Comparison of ENCODE assay signal across 23 cellular contexts in genomic region chr6:167453082-167453446, GRCh38.
DNase-seq lines count a peak whose midpoint lies in the region; ATAC-seq, FAIRE-seq and TF ChIP-seq lines count a peak whose summit lies in the region.
"Had no signal": no experiment of that assay in that cellular context is flagged by ENCODE, and none has a peak within 500 bp of the region (broad histone marks: within the 10 kb centered on the region; RNA-seq: fewer than 3 reads in every experiment).

No MANE protein-coding gene starts in this region.

- POLR2A ChIA-PET in HepG2 (lab: Yijun Ruan, JAX) = no interaction called here
- POLR2A ChIA-PET in GM12878 (lab: Charles Lee) = no interaction called here
- POLR2A ChIA-PET in H1 (lab: Charles Lee; ENCODE audit: partially characterized antibody) = no interaction called here
- POLR2A ChIA-PET in activated CD4-positive, alpha-beta T cell treated with anti-CD3 and anti-CD28 coated beads for 36 hours (lab: Charles Lee) = no interaction called here

- FAIRE-seq in HepG2 (lab: Jason Lieb, UNC) (no peak), GM12878 (lab: Jason Lieb, UNC) (no peak), H1 (lab: Jason Lieb, UNC) (no peak)
- FAIRE-seq: A549, D721Med, G401.6, GM12892, GM18507 had no signal

- WGBS in HepG2 (ENCODE audit: low lambda C conversion rate) = 47% methylated on average over 4 of the region's 4 CpGs
- 93% methylated on average over 4 of the region's 4 CpGs for WGBS in right lobe of liver (ENCODE audit: insufficient coverage, low coverage, low lambda C conversion rate, missing lambda C conversion rate)
- WGBS in GM12878 (ENCODE audit: insufficient coverage, insufficient replicate concordance, low lambda C conversion rate, missing lambda C conversion rate) = 45% methylated on average over 4 of the region's 4 CpGs
- WGBS in H1 (ENCODE audit: extremely low coverage in 1 of 2, insufficient coverage in 1 of 2, insufficient read length in 1 of 2, insufficient replicate concordance in 2 of 2, low coverage in 1 of 2, low lambda C conversion rate in 2 of 2, missing lambda C conversion rate in 1 of 2), 2 experiments = 89 to 100% methylated on average over 2 to 4 of the region's 4 CpGs
- WGBS in ovary, 3 donors = 92 to 93% (median 93%) methylated on average over 4 of the region's 4 CpGs

- H4K5ac ChIP-seq in H1 (ENCODE audit: insufficient read length, low read depth, low read length) = no peak overlapping the region

- H3K36me3 ChIP-seq in HepG2 (replicated peaks in 1 of 2; ENCODE audit: control insufficient read depth in 1 of 2, insufficient read depth in 2 of 2, low read length in 2 of 2) (no peaks in the 10 kb centered on the region), right lobe of liver (no peaks in the 10 kb centered on the region), GM12878 (ENCODE audit: control insufficient read depth in 2 of 2, insufficient read depth in 2 of 2, low read length in 1 of 2) (no peaks in the 10 kb centered on the region), H1 (ENCODE audit: control insufficient read depth in 2 of 4, insufficient read depth in 4 of 4, low read length in 3 of 4) (no peaks in the 10 kb centered on the region), ovary (no peaks in the 10 kb centered on the region)
- H3K36me3 ChIP-seq: BLaER1 treated with 17β-estradiol and CSF1 and Interleukin-3, amounts not matched to agents 10 nM and 100 nM had no signal

- H3K23me2 ChIP-seq in H1 (ENCODE audit: low read depth, low read length) = peaks cover 9% of the 10 kb centered on the region; the same call in 1 of the 2 replicates

- intact Hi-C loops in HepG2 (cut with micrococcal nuclease; ENCODE audit: unreplicated experiment) (no loop called here), right lobe of liver (cut with DNase I) (no loop called here), GM12878 (cut with micrococcal nuclease; ENCODE audit: unreplicated experiment) (no loop called here), ovary (cut with DNase I) (no loop called here)
- intact Hi-C loops in activated CD4-positive, alpha-beta T cell treated with anti-CD3 and anti-CD28 coated beads for 36 hours (cut with DNase I, micrococcal nuclease) = no loop called here

- H2BK12ac ChIP-seq in H1 (ENCODE audit: low read depth, low read length) = no peak overlapping the region

- H2BK15ac ChIP-seq in H1 (ENCODE audit: low read length) = no peak overlapping the region

- peak overlapping the region; percentile 75 for H2BK20ac ChIP-seq in H1 (ENCODE audit: low read length)

- no peaks in the 10 kb centered on the region for H3K36me3 Mint-ChIP-seq in activated CD4-positive, alpha-beta T cell treated with anti-CD3 and anti-CD28 coated beads for 36 hours (ENCODE audit: low read depth)
- H3K36me3 Mint-ChIP-seq: CD8-positive, alpha-beta T cell had no signal

- SMC1A ChIA-PET in GM12878 (lab: Charles Lee; ENCODE audit: uncharacterized antibody, unreplicated experiment) = no interaction called here

- H4K20me1 ChIP-seq in HepG2 (ENCODE audit: insufficient read depth, low read length) = no peaks in the 10 kb centered on the region
- no peaks in the 10 kb centered on the region for H4K20me1 ChIP-seq in GM12878 (ENCODE audit: control insufficient read depth, insufficient read depth)
- no peaks in the 10 kb centered on the region for H4K20me1 ChIP-seq in H1 (replicated peaks in 1 of 2; ENCODE audit: control insufficient read depth in 1 of 2, insufficient read depth in 2 of 2, low read length in 2 of 2)
- H4K20me1 ChIP-seq: BLaER1 treated with 17β-estradiol and CSF1 and Interleukin-3, amounts not matched to agents 10 nM and 100 nM had no signal

- no peak overlapping the region for H3K27ac ChIP-seq in HepG2 (ENCODE audit: extremely low read length, insufficient read depth, low read length)
- H3K27ac ChIP-seq in right lobe of liver = no peak overlapping the region
- no peak overlapping the region for H3K27ac ChIP-seq in GM12878 (ENCODE audit: control insufficient read depth, insufficient read depth)
- H3K27ac ChIP-seq in H1 (ENCODE audit: low read depth, low read length) = no peak overlapping the region
- H3K27ac ChIP-seq in ovary = no peak overlapping the region
- H3K27ac ChIP-seq: 22Rv1; A549; BLaER1 treated with 17β-estradiol and CSF1 and Interleukin-3, amounts not matched to agents 10 nM and 100 nM; C4-2B had no signal

- no peak overlapping the region for H2BK5ac ChIP-seq in H1 (ENCODE audit: low read depth, low read length)

- H3K9me3 ChIP-seq in HepG2 (ENCODE audit: low read length) (no peaks in the 10 kb centered on the region), right lobe of liver (no peaks in the 10 kb centered on the region), GM12878 (replicated peaks; ENCODE audit: control insufficient read depth, insufficient read depth, low read length) (no peaks in the 10 kb centered on the region), H1 (ENCODE audit: insufficient read depth in 2 of 2, low read depth in 1 of 2, low read length in 1 of 2) (no peaks in the 10 kb centered on the region), ovary (no peaks in the 10 kb centered on the region)
- H3K9me3 ChIP-seq: A549, Caco-2 had no signal

- no TSS peak for BruUV-seq in HepG2 (replicated peaks; lab: Mats Ljungman, UMichigan)
- BruUV-seq in GM12878 (replicated peaks; lab: Mats Ljungman, UMichigan) = no TSS peak

- H3K9me3 Mint-ChIP-seq in activated CD4-positive, alpha-beta T cell treated with anti-CD3 and anti-CD28 coated beads for 36 hours (ENCODE audit: low read depth) = peaks cover 2% of the 10 kb centered on the region
- H3K9me3 Mint-ChIP-seq: CD4-positive, alpha-beta T cell; CD8-positive, alpha-beta T cell had no signal

- H3K56ac ChIP-seq in H1 (replicated peaks; ENCODE audit: insufficient read length, low read depth, low read length) = no peak overlapping the region

- no peak overlapping the region for H2AFZ ChIP-seq in HepG2 (ENCODE audit: low read length)
- no peak overlapping the region for H2AFZ ChIP-seq in GM12878 (ENCODE audit: control insufficient read depth, low read depth, low read length)
- no peak overlapping the region for H2AFZ ChIP-seq in H1 (ENCODE audit: low read length)

- H3K79me2 ChIP-seq in HepG2 (ENCODE audit: insufficient read depth, low read length) (no peaks in the 10 kb centered on the region), GM12878 (ENCODE audit: control insufficient read depth, insufficient read depth, low read length) (no peaks in the 10 kb centered on the region), H1 (ENCODE audit: control insufficient read depth in 1 of 2, insufficient read depth in 2 of 2, low read length in 2 of 2) (no peaks in the 10 kb centered on the region)

- H3K79me1 ChIP-seq in H1 (ENCODE audit: low read depth, low read length) = no peaks in the 10 kb centered on the region

- H3K4me1 ChIP-seq in HepG2 (ENCODE audit: insufficient read depth, low read length) (no peaks in the 10 kb centered on the region), right lobe of liver (no peaks in the 10 kb centered on the region), GM12878 (ENCODE audit: control insufficient read depth, insufficient read depth, low read length) (no peaks in the 10 kb centered on the region), H1 (replicated peaks in 1 of 4; ENCODE audit: control insufficient read depth in 3 of 4, insufficient read depth in 4 of 4, low read length in 3 of 4) (peaks cover 0 to 5% (median 1%) of the 10 kb centered on the region in 4 experiments; a peak in 3 of 7 replicates), ovary (ENCODE audit: insufficient read depth) (no peaks in the 10 kb centered on the region)
- H3K4me1 ChIP-seq: A549; BLaER1 treated with 17β-estradiol and CSF1 and Interleukin-3, amounts not matched to agents 10 nM and 100 nM; Caco-2 had no signal

- no peak overlapping the region for H3K4me3 ChIP-seq in HepG2 (replicated peaks in 1 of 3; ENCODE audit: insufficient read depth in 1 of 3, low read depth in 2 of 3, low read length in 3 of 3)
- no peak overlapping the region for H3K4me3 ChIP-seq in right lobe of liver
- no peak overlapping the region for H3K4me3 ChIP-seq in GM12878
- no peak overlapping the region for H3K4me3 ChIP-seq in H1 (ENCODE audit: extremely low read depth in 1 of 4, insufficient read depth in 2 of 4, low read depth in 3 of 4, low read length in 4 of 4)
- no peak overlapping the region for H3K4me3 ChIP-seq in ovary
- H3K4me3 ChIP-seq: A549; BLaER1 treated with 17β-estradiol and CSF1 and Interleukin-3, amounts not matched to agents 10 nM and 100 nM had no signal

- no peaks in the 10 kb centered on the region for H3K4me1 Mint-ChIP-seq in activated CD4-positive, alpha-beta T cell treated with anti-CD3 and anti-CD28 coated beads for 36 hours
- H3K4me1 Mint-ChIP-seq: B cell had no signal

- no peak for DNase-seq in HepG2 (ENCODE audit: low spot score)
- no peak for DNase-seq in right lobe of liver
- DNase-seq in GM12878 (ENCODE audit: low read depth, low spot score) = no peak
- DNase-seq in H1 (ENCODE audit: low read depth in 1 of 2, low spot score in 2 of 2) = no peak
- DNase-seq in ovary = no peak
- DNase-seq in NCI-H774 (lab: John Stamatoyannopoulos, UW) = no peak
- DNase-seq in activated CD4-positive, alpha-beta T cell treated with anti-CD3 and anti-CD28 coated beads for 36 hours = no peak
- DNase-seq: AML-193; Caco-2; Calu3; CD4-positive, alpha-beta T cell; CD8-positive, alpha-beta T cell; DMS79 treated with DMSO at 0.1 percent for 48 hours; GF-D8 had no signal

- TF ChIP-seq CTCF in HepG2 (CRISPR knock-in tag; IDR thresholded peaks at IDR 0.05) (no peak), right lobe of liver (IDR thresholded peaks at IDR 0.05) (no peak), GM12878 (IDR thresholded peaks at IDR 0.05 in 2 of 3, conservative IDR thresholded peaks at IDR 0.05 in 1 of 3; ENCODE audit: control insufficient read depth in 2 of 3, extremely low read depth in 1 of 3, insufficient read depth in 1 of 3, low read depth in 3 of 3, low read length in 3 of 3) (no peak), H1 (IDR thresholded peaks at IDR 0.05; ENCODE audit: control extremely low read depth in 1 of 3, insufficient read depth in 1 of 3, low read depth in 1 of 3, low read length in 3 of 3) (no peak), ovary (IDR thresholded peaks at IDR 0.05) (no peak)

- TF ChIP-seq POLR2A in HepG2 (IDR thresholded peaks at IDR 0.05; ENCODE audit: insufficient read depth in 1 of 2, low read depth in 2 of 2, low read length in 2 of 2) = no peak
- no peak for TF ChIP-seq POLR2A in right lobe of liver (IDR thresholded peaks at IDR 0.05)
- TF ChIP-seq POLR2A in GM12878 (IDR thresholded peaks at IDR 0.05; ENCODE audit: low read depth, low read length) = no peak
- no peak for TF ChIP-seq POLR2A in H1 (IDR thresholded peaks at IDR 0.05; ENCODE audit: control extremely low read depth in 1 of 2, low read depth in 2 of 2, low read length in 2 of 2)
- no peak for TF ChIP-seq POLR2A in ovary (IDR thresholded peaks at IDR 0.05)

- TF ChIP-seq RAD21 in HepG2 (CRISPR knock-in tag; IDR thresholded peaks at IDR 0.05) (no peak), GM12878 (IDR thresholded peaks at IDR 0.05; ENCODE audit: insufficient read depth, low read depth, low read length) (no peak), H1 (IDR thresholded peaks at IDR 0.05 in 1 of 2, conservative IDR thresholded peaks at IDR 0.05 in 1 of 2; ENCODE audit: low read depth in 2 of 2, low read length in 2 of 2) (no peak)

- no peak overlapping the region for H3K4ac ChIP-seq in H1 (replicated peaks; ENCODE audit: insufficient read length, low read depth, low read length)

- no peak overlapping the region for H3K9ac ChIP-seq in HepG2 (ENCODE audit: insufficient read depth, low read depth, low read length)
- no peak overlapping the region for H3K9ac ChIP-seq in GM12878 (ENCODE audit: control insufficient read depth, insufficient read depth, low read length)
- H3K9ac ChIP-seq in H1 (replicated peaks in 1 of 4; ENCODE audit: extremely low read depth in 1 of 4, low read depth in 3 of 4, low read length in 3 of 4) = no peak overlapping the region
- H3K9ac ChIP-seq: BLaER1 treated with 17β-estradiol and CSF1 and Interleukin-3, amounts not matched to agents 10 nM and 100 nM had no signal

- H3K23ac ChIP-seq in H1 (ENCODE audit: insufficient read length) = no peak overlapping the region

- H3K27me3 Mint-ChIP-seq in activated CD4-positive, alpha-beta T cell treated with anti-CD3 and anti-CD28 coated beads for 36 hours = peaks cover 8% of the 10 kb centered on the region
- H3K27me3 Mint-ChIP-seq: B cell had no signal

- no peak overlapping the region for H4K8ac ChIP-seq in H1 (ENCODE audit: extremely low read depth, insufficient read depth, low read length)

- no peak for TF ChIP-seq EP300 in HepG2 (IDR thresholded peaks at IDR 0.05; ENCODE audit: low read depth in 2 of 2, low read length in 2 of 2)
- no peak for TF ChIP-seq EP300 in HepG2 (CRISPR knock-in tag; IDR thresholded peaks at IDR 0.05; ENCODE audit: borderline replicate concordance)
- TF ChIP-seq EP300 in GM12878 (IDR thresholded peaks at IDR 0.05; ENCODE audit: borderline replicate concordance in 1 of 2, control insufficient read depth in 1 of 2, low read depth in 2 of 2, low read length in 2 of 2) = no peak
- TF ChIP-seq EP300 in H1 (IDR thresholded peaks at IDR 0.05; ENCODE audit: borderline replicate concordance in 1 of 2, low read depth in 2 of 2, low read length in 2 of 2) = no peak
- no peak for TF ChIP-seq EP300 in ovary (IDR thresholded peaks at IDR 0.05)

- 0 out of 2 replicates have a peak overlapping the region, but pooled peaks have one; percentile 76 for H2AK5ac ChIP-seq in H1 (ENCODE audit: low read depth, low read length)

- ATAC-seq in HepG2 (no peak), right lobe of liver (no peak), GM12878 (no peak)
- no peak for ATAC-seq in activated CD4-positive, alpha-beta T cell treated with anti-CD3 and anti-CD28 coated beads for 36 hours
- ATAC-seq: CD8-positive, alpha-beta T cell had no signal

- H4K91ac ChIP-seq in H1 (replicated peaks; ENCODE audit: insufficient read length, low read length) = no peak overlapping the region

- RAD21 ChIA-PET in GM12878 (lab: Charles Lee; ENCODE audit: unreplicated experiment) = no interaction called here

- H3K27ac Mint-ChIP-seq in activated CD4-positive, alpha-beta T cell treated with anti-CD3 and anti-CD28 coated beads for 36 hours = no peak overlapping the region
- H3K27ac Mint-ChIP-seq: B cell; CD4-positive, alpha-beta T cell; CD8-positive, alpha-beta T cell had no signal

- CTCF ChIA-PET in HepG2 (lab: Yijun Ruan, JAX; ENCODE audit: low intra/inter-chr PET ratio, low total read pairs) = no interaction called here
- CTCF ChIA-PET in GM12878 (lab: Yijun Ruan, JAX) = no interaction called here
- CTCF ChIA-PET in H1 (lab: Charles Lee; ENCODE audit: partially characterized antibody) = no interaction called here
- CTCF ChIA-PET in activated CD4-positive, alpha-beta T cell treated with anti-CD3 and anti-CD28 coated beads for 36 hours (lab: Charles Lee) = no interaction called here

- no peak overlapping the region for H3K14ac ChIP-seq in H1 (ENCODE audit: insufficient read length)

- H3K27me3 ChIP-seq in HepG2 (ENCODE audit: control insufficient read depth in 1 of 2, insufficient read depth in 2 of 2, low read length in 2 of 2) (peaks cover 0 to 18% of the 10 kb centered on the region in 2 experiments; a peak in 3 of 5 replicates), right lobe of liver (no peaks in the 10 kb centered on the region), GM12878 (replicated peaks in 1 of 2; ENCODE audit: control insufficient read depth in 2 of 2, insufficient read depth in 2 of 2, low read length in 1 of 2) (no peaks in the 10 kb centered on the region; a peak in 1 of 4 replicates), H1 (replicated peaks in 1 of 4; ENCODE audit: control insufficient read depth in 3 of 4, extremely low read depth in 1 of 4, insufficient read depth in 3 of 4, low read length in 3 of 4) (no peaks in the 10 kb centered on the region), ovary (no peaks in the 10 kb centered on the region)
- H3K27me3 ChIP-seq: BLaER1 treated with 17β-estradiol and CSF1 and Interleukin-3, amounts not matched to agents 10 nM and 100 nM had no signal

- no peak overlapping the region for H2BK120ac ChIP-seq in H1 (replicated peaks; ENCODE audit: low read depth, low read length)

- in situ Hi-C loops in HepG2 (cut with HindIII; ENCODE audit: extremely low pct_ligation_motif_present, low pct_unique_long_range_greater_than_20kb) (no loop called here), GM12878 (cut with MboI) (no loop called here)

- H3K4me2 ChIP-seq in HepG2 (ENCODE audit: low read depth, low read length) = no peak overlapping the region
- no peak overlapping the region for H3K4me2 ChIP-seq in GM12878 (ENCODE audit: control insufficient read depth, insufficient read depth)
- no peak overlapping the region for H3K4me2 ChIP-seq in H1 (ENCODE audit: insufficient read depth in 1 of 2, low read depth in 2 of 2, low read length in 2 of 2)
- H3K4me2 ChIP-seq: A549; BLaER1 treated with 17β-estradiol and CSF1 and Interleukin-3, amounts not matched to agents 10 nM and 100 nM had no signal

- H3K4me3 Mint-ChIP-seq in activated CD4-positive, alpha-beta T cell treated with anti-CD3 and anti-CD28 coated beads for 36 hours = no peak overlapping the region
- H3K4me3 Mint-ChIP-seq: B cell; CD4-positive, alpha-beta T cell; CD8-positive, alpha-beta T cell had no signal

- no peak overlapping the region for H3K18ac ChIP-seq in H1 (ENCODE audit: extremely low read depth, low read length)

Comparison
In these comparisons a context has a peak if more than half of its experiments do, and no peak if none do; other contexts are left out.
1. Of the 75 proteins assayed by ChIP-seq in both HepG2 and GM12878: peak only in HepG2: NBN; only in GM12878: BCL3; in both: ZNF24; in neither: 71; mixed calls (peak in some experiments, not most) for 1.